14 cellular contexts compared by ENCODE assay signal in genomic region chr2:122034797-122035196, GRCh38.
"Had no signal": no experiment of that assay in that cellular context is flagged by ENCODE, and none has a peak within 500 bp of the region (broad histone marks: within the 10 kb centered on the region; RNA-seq: fewer than 3 reads in every experiment).

No MANE protein-coding gene starts in this region.

- H3K27ac ChIP-seq: breast epithelium, dorsolateral prefrontal cortex, uterus had no signal

- DNase-seq: activated CD4-positive, alpha-beta memory T cell treated with anti-CD3 and anti-CD28 coated beads for 36 hours; activated CD4-positive, alpha-beta T cell treated with anti-CD3 and anti-CD28 coated beads for 1 hour; activated gamma-delta T cell; activated T-cell treated with anti-CD3 and anti-CD28 coated beads, Interleukin-2, amount 50 U/mL, for 4 hours; dorsolateral prefrontal cortex; left cardiac atrium; naive B cell; occipital lobe; stimulated activated CD4-positive, alpha-beta T cell treated with anti-CD3 and anti-CD28 coated beads, Interleukin-4, amount 100 ng/mL, for 24 hours; stimulated activated naive CD8-positive, alpha-beta T cell treated with anti-CD3 and anti-CD28 coated beads, Interleukin-15, amount 100 ng/mL, for 72 hours; uterus had no signal

- H3K4me1 ChIP-seq: breast epithelium, uterus had no signal

- H3K27me3 ChIP-seq: breast epithelium, dorsolateral prefrontal cortex, uterus had no signal

- H3K4me3 ChIP-seq: breast epithelium, dorsolateral prefrontal cortex, lung, uterus had no signal

- H3K36me3 ChIP-seq: breast epithelium, uterus had no signal

- H3K9me3 ChIP-seq: breast epithelium, uterus had no signal

- ATAC-seq: activated T-cell treated with anti-CD3 and anti-CD28 coated beads, Interleukin-2, amount 50 U/mL, for 4 hours; esophagus mucosa; left cardiac atrium; stimulated activated naive CD8-positive, alpha-beta T cell treated with anti-CD3 and anti-CD28 coated beads, Interleukin-15, amount 100 ng/mL, for 72 hours had no signal
